ENCODE assay signal across 20 cellular contexts in genomic region chr13:51547425-51548176, GRCh38.
"Had no signal": no experiment of that assay in that cellular context is flagged by ENCODE, and none has a peak within 500 bp of the region (broad histone marks: within the 10 kb centered on the region; RNA-seq: fewer than 3 reads in every experiment).

No MANE protein-coding gene starts in this region.

- ATAC-seq: effector memory CD8-positive, alpha-beta T cell; foreskin keratinocyte; gastroesophageal sphincter; heart left ventricle; left cardiac atrium; left lung; left ventricle myocardium superior; lower lobe of right lung; mucosa of descending colon had no signal

- DNase-seq: colonic mucosa; cortex of kidney; effector CD8-positive, alpha-beta T cell; effector memory CD8-positive, alpha-beta T cell; endodermal cell; foreskin keratinocyte; heart left ventricle; hypothalamus; immature natural killer cell; islet precursor cell; left cardiac atrium; left lung; left ventricle myocardium superior; lower lobe of right lung; mesenchymal stem cell; mucosa of descending colon had no signal

- H3K4me1 ChIP-seq: colonic mucosa, lower lobe of right lung had no signal

- H3K4me3 ChIP-seq: colonic mucosa, esophagus muscularis mucosa, gastroesophageal sphincter, heart left ventricle, hepatocyte, left lung, lower lobe of right lung, mucosa of descending colon had no signal

- H3K9me3 ChIP-seq: colonic mucosa, esophagus muscularis mucosa, gastroesophageal sphincter, left lung, lower lobe of right lung, mucosa of descending colon had no signal

- H3K36me3 ChIP-seq: colonic mucosa, esophagus muscularis mucosa, gastroesophageal sphincter, heart left ventricle, left lung, lower lobe of right lung had no signal

- H3K27ac ChIP-seq: colonic mucosa, esophagus muscularis mucosa, foreskin keratinocyte, gastroesophageal sphincter, heart left ventricle, hepatocyte, left lung, lower lobe of right lung had no signal

- H3K27me3 ChIP-seq: colonic mucosa, esophagus muscularis mucosa, foreskin keratinocyte, gastroesophageal sphincter, heart left ventricle, hepatocyte, left lung had no signal

- FAIRE-seq: endothelial cell of umbilical vein had no signal
